In the genomic region with DNA sequence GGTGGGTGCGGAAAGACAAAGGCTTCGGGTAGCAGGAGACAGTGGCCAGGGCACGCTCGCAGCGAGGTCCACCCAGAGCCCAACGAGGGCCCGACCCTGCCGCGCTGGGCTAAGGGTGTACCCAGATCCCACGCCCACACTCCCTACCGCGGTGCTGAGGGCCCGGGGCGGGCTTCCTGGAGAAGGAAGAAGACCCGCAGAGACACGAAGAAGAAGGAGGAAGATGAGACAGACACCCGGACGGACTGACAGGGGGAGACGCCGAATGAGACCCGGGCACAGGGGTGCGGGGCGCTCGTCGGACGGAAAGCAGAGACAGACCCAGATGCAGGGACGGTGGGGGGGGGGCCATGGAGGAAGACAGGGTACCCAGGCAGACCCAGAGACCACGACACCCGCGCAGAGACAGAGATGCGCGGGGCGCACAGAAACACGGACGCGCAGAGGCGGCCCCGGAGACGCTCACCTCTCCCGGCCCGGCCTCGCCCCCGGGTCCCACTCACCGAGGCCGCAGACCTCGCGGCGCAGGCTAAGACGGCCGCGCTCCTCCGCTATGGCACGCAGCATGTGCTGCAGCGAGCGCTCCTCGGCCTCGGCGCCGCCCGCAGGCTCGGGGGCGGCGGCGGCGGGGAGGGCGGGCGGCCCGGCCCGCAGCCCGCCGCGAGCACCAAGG, we compare ENCODE assay signal across 8 cellular contexts. TPM values are rescaled to one million over a fixed set of nuclear protein-coding genes. Genes with fewer than 3 reads are reported as not detected.
A peak's percentile ranks its signal among the peaks of the same experiment; 100 is the strongest.
DNase-seq lines count a peak whose midpoint lies in the region; ATAC-seq, FAIRE-seq and TF ChIP-seq lines count a peak whose summit lies in the region.

No MANE protein-coding gene starts in this region.

- H3K4me3 ChIP-seq in CD8-positive, alpha-beta memory T cell (ENCODE audit: low read length) = peak overlapping the region; percentile 49
- peak overlapping the region; percentile 71 for H3K4me3 ChIP-seq in epithelial cell of proximal tubule (ENCODE audit: low read depth, low read length)

- H3K9me3 ChIP-seq in CD8-positive, alpha-beta memory T cell (ENCODE audit: low read length) = no peaks in the 10 kb centered on the region

- peak in 2 of 5 donors; percentile 22 to 56 for DNase-seq in CD8-positive, alpha-beta memory T cell
- DNase-seq in activated CD4-positive, alpha-beta T cell treated with anti-CD3 and anti-CD28 coated beads, Interleukin-2, amount 50 U/mL, for 1 hour = peak; percentile 35
- DNase-seq in epithelial cell of proximal tubule (ENCODE audit: low read depth) (no peak), urothelium cell line (ENCODE audit: low spot score) (peak; percentile 65), NCI-H446 (lab: John Stamatoyannopoulos, UW) (no peak), NCI-H2227 treated with DMSO at 0.1 percent for 48 hours (lab: John Stamatoyannopoulos, UW) (no peak)
- DNase-seq in natural killer cell treated with Interleukin-12 subunit alpha and Interleukin-12 subunit beta and Interleukin-15 and Interleukin-18, amount 100 ng/mL, for 72 hours (ENCODE audit: low spot score) = no peak

- CTCF ChIA-PET in CD8-positive, alpha-beta memory T cell (lab: Charles Lee) = no interaction called here

- peaks cover 20% of the 10 kb centered on the region for H3K4me1 ChIP-seq in CD8-positive, alpha-beta memory T cell (ENCODE audit: insufficient read depth, low read length)

- peaks cover 0 to 2% (median 0%) of the 10 kb centered on the region in 5 donors for H3K9me3 Mint-ChIP-seq in CD8-positive, alpha-beta memory T cell
- H3K9me3 Mint-ChIP-seq in natural killer cell treated with Interleukin-12 subunit alpha and Interleukin-12 subunit beta and Interleukin-15 and Interleukin-18, amount 100 ng/mL, for 72 hours = no peaks in the 10 kb centered on the region

- no peak for TF ChIP-seq CTCF in epithelial cell of proximal tubule (conservative IDR thresholded peaks at IDR 0.05; ENCODE audit: low read depth, low read length)

- H3K36me3 Mint-ChIP-seq in CD8-positive, alpha-beta memory T cell = peaks cover 0 to 21% (median 2%) of the 10 kb centered on the region in 3 donors
- H3K36me3 Mint-ChIP-seq in natural killer cell treated with Interleukin-12 subunit alpha and Interleukin-12 subunit beta and Interleukin-15 and Interleukin-18, amount 100 ng/mL, for 72 hours = no peaks in the 10 kb centered on the region

- FAIRE-seq in urothelium cell line (lab: Jason Lieb, UNC) = no peak

- peak overlapping the region; percentile 91 to 98 (median 94) for H3K4me3 Mint-ChIP-seq in CD8-positive, alpha-beta memory T cell
- H3K4me3 Mint-ChIP-seq in natural killer cell treated with Interleukin-12 subunit alpha and Interleukin-12 subunit beta and Interleukin-15 and Interleukin-18, amount 100 ng/mL, for 72 hours = peak overlapping the region; percentile 93

- ATAC-seq in HG03139 (IDR thresholded peaks at IDR 0.05; ENCODE audit: unreplicated experiment) = peak; percentile 11
- peak; percentile 52 to 63 for ATAC-seq in natural killer cell treated with Interleukin-12 subunit alpha and Interleukin-12 subunit beta and Interleukin-15 and Interleukin-18, amount 100 ng/mL, for 72 hours

- no peak overlapping the region for H3K27ac ChIP-seq in CD8-positive, alpha-beta memory T cell (ENCODE audit: low read depth, low read length)

- no peaks in the 10 kb centered on the region for H3K27me3 ChIP-seq in CD8-positive, alpha-beta memory T cell (ENCODE audit: insufficient read depth, low read length, poor library complexity, severe bottlenecking)

- H3K36me3 ChIP-seq in CD8-positive, alpha-beta memory T cell (ENCODE audit: insufficient read depth, low read length) = no peaks in the 10 kb centered on the region

- H3K27me3 Mint-ChIP-seq in CD8-positive, alpha-beta memory T cell = peaks cover 0 to 1% of the 10 kb centered on the region in 2 donors
- H3K27me3 Mint-ChIP-seq in natural killer cell treated with Interleukin-12 subunit alpha and Interleukin-12 subunit beta and Interleukin-15 and Interleukin-18, amount 100 ng/mL, for 72 hours = no peaks in the 10 kb centered on the region

- peak overlapping the region; percentile 58 to 93 (median 86) for H3K27ac Mint-ChIP-seq in CD8-positive, alpha-beta memory T cell
- peak overlapping the region in 1 of 2 donors; percentile 75 for H3K27ac Mint-ChIP-seq in natural killer cell treated with Interleukin-12 subunit alpha and Interleukin-12 subunit beta and Interleukin-15 and Interleukin-18, amount 100 ng/mL, for 72 hours

- POLR2A ChIA-PET in CD8-positive, alpha-beta memory T cell (lab: Charles Lee) = no interaction called here

- peaks cover 35 to 54% (median 38%) of the 10 kb centered on the region in 3 donors for H3K4me1 Mint-ChIP-seq in CD8-positive, alpha-beta memory T cell
- H3K4me1 Mint-ChIP-seq in natural killer cell treated with Interleukin-12 subunit alpha and Interleukin-12 subunit beta and Interleukin-15 and Interleukin-18, amount 100 ng/mL, for 72 hours (ENCODE audit: low read depth in 2 of 2) = peaks cover 22 to 49% of the 10 kb centered on the region in 2 donors

RNA-seq across cellular contexts. Expression of gene KIAA0930, which starts 0.4 kb away (rescaled TPM):
- total RNA-seq in CD8-positive, alpha-beta memory T cell = 10 to 100 TPM; 32.3 to 39.5 TPM
- 2.7 TPM for polyA plus RNA-seq in CD8-positive, alpha-beta memory T cell
- 33.2 and 40.2 TPM in 2 replicates for total RNA-seq in epithelial cell of proximal tubule
- total RNA-seq in natural killer cell treated with Interleukin-12 subunit alpha and Interleukin-12 subunit beta and Interleukin-15 and Interleukin-18, amount 100 ng/mL, for 72 hours = 10 to 100 TPM; 54.1 to 55.2 TPM

RNA-seq across cellular contexts. Expression of gene UPK3A, which starts 44.5 kb away (rescaled TPM):
- total RNA-seq in CD8-positive, alpha-beta memory T cell = not detected
- not detected for polyA plus RNA-seq in CD8-positive, alpha-beta memory T cell
- 2.0 TPM in 1 of 2 replicates, not detected in the other for total RNA-seq in epithelial cell of proximal tubule
- not detected for total RNA-seq in natural killer cell treated with Interleukin-12 subunit alpha and Interleukin-12 subunit beta and Interleukin-15 and Interleukin-18, amount 100 ng/mL, for 72 hours

Comparison
In these comparisons a context has a peak if more than half of its experiments do, and no peak if none do; other contexts are left out.
1. DNase-seq: peak in activated CD4-positive, alpha-beta T cell treated with anti-CD3 and anti-CD28 coated beads, Interleukin-2, amount 50 U/mL, for 1 hour (single experiment) and urothelium cell line (single experiment); none in epithelial cell of proximal tubule (single experiment), natural killer cell treated with Interleukin-12 subunit alpha and Interleukin-12 subunit beta and Interleukin-15 and Interleukin-18, amount 100 ng/mL, for 72 hours (single experiment), NCI-H446 (0 of 2) and NCI-H2227 treated with DMSO at 0.1 percent for 48 hours (single experiment).